Comparison of ENCODE assay signal across 26 cellular contexts in genomic region chr9:90775657-90776056, GRCh38. TPM values are rescaled to one million over a fixed set of nuclear protein-coding genes. Genes with fewer than 3 reads are reported as not detected.
"Had no signal": no experiment of that assay in that cellular context is flagged by ENCODE, and none has a peak within 500 bp of the region (broad histone marks: within the 10 kb centered on the region; RNA-seq: fewer than 3 reads in every experiment).

No MANE protein-coding gene starts in this region.

- ATAC-seq: activated T-helper 17 cell treated with anti-CD3 and anti-CD28 coated beads, Interleukin-2, amount 50 U/mL, for 72 hours; effector memory CD8-positive, alpha-beta T cell; esophagus mucosa; left lung; naive thymus-derived CD4-positive, alpha-beta T cell had no signal

- FAIRE-seq: astrocyte, endothelial cell of umbilical vein had no signal

- H3K4me1 ChIP-seq: adrenal gland, sigmoid colon, upper lobe of left lung had no signal

- H3K27ac ChIP-seq: adrenal gland, hepatocyte, left lung, sigmoid colon, thoracic aorta, upper lobe of left lung, VCaP had no signal

- H3K4me3 ChIP-seq: adrenal gland, hepatocyte, left lung, lung, sigmoid colon, thoracic aorta, upper lobe of left lung had no signal

- H2AFZ ChIP-seq: hepatocyte had no signal

- H3K79me2 ChIP-seq: hepatocyte had no signal

- H3K4me2 ChIP-seq: hepatocyte had no signal

- H3K36me3 ChIP-seq: adrenal gland, left lung, sigmoid colon, thoracic aorta, upper lobe of left lung had no signal

- H3K27me3 ChIP-seq: adrenal gland, hepatocyte, left lung, sigmoid colon, upper lobe of left lung had no signal

- H3K9me3 ChIP-seq: adrenal gland, left lung, thoracic aorta, upper lobe of left lung had no signal

- DNase-seq: activated CD4-positive, alpha-beta T cell treated with anti-CD3 and anti-CD28 coated beads for 1 hour; activated CD4-positive, alpha-beta T cell treated with anti-CD3 and anti-CD28 coated beads, Interleukin-2, amount 50 U/mL, for 4 hours; activated CD8-positive, alpha-beta memory T cell treated with anti-CD3 and anti-CD28 coated beads for 24 hours; activated CD8-positive, alpha-beta memory T cell treated with anti-CD3 and anti-CD28 coated beads, Interleukin-2, amount 50 U/mL, for 4 hours; activated naive CD4-positive, alpha-beta T cell; activated T-cell treated with anti-CD3 and anti-CD28 coated beads, Interleukin-2, amount 50 U/mL, for 24 hours; adrenal gland; central memory CD4-positive, alpha-beta T cell; effector memory CD8-positive, alpha-beta T cell; foreskin melanocyte; kidney glomerular epithelial cell; left lung; naive thymus-derived CD4-positive, alpha-beta T cell; occipital lobe; sigmoid colon; stimulated activated CD4-positive, alpha-beta T cell treated with anti-CD3 and anti-CD28 coated beads, Interleukin-2, amount 100 ng/mL, for 48 hours; stimulated activated naive CD4-positive, alpha-beta T cell; upper lobe of left lung had no signal

RNA-seq across cellular contexts. Expression of gene SYK, which starts 26.0 kb away (rescaled TPM):
- total RNA-seq: endothelial cell of umbilical vein had no signal
- polyA plus RNA-seq: endothelial cell of umbilical vein had no signal
